ENCODE assay signal across 18 cellular contexts in genomic region chr10:114663631-114664030, GRCh38. TPM values are rescaled to one million over a fixed set of nuclear protein-coding genes. Genes with fewer than 3 reads are reported as not detected.
DNase-seq lines count a peak whose midpoint lies in the region; ATAC-seq and TF ChIP-seq lines count a peak whose summit lies in the region.
"Had no signal": no experiment of that assay in that cellular context is flagged by ENCODE, and none has a peak within 500 bp of the region (broad histone marks: within the 10 kb centered on the region; RNA-seq: fewer than 3 reads in every experiment).

No MANE protein-coding gene starts in this region.

- H3K4me1 Mint-ChIP-seq in glutamatergic neuron (ENCODE audit: low read depth, unreplicated experiment), result peaks cover 12% of the 10 kb centered on the region
- H3K4me1 Mint-ChIP-seq: CD14-positive monocyte had no signal

- no peaks in the 10 kb centered on the region for H3K9me3 ChIP-seq in upper lobe of right lung
- H3K9me3 ChIP-seq: SJSA1 had no signal

- peaks cover 9% of the 10 kb centered on the region for H3K27me3 Mint-ChIP-seq in glutamatergic neuron (ENCODE audit: unreplicated experiment)

- no peaks in the 10 kb centered on the region for H3K27me3 ChIP-seq in upper lobe of right lung
- H3K27me3 ChIP-seq: SJSA1, tibial artery had no signal

- no peak overlapping the region for H3K4me3 ChIP-seq in upper lobe of right lung
- H3K4me3 ChIP-seq: SJSA1, tibial artery had no signal

- H3K4me1 ChIP-seq in upper lobe of right lung, result no peaks in the 10 kb centered on the region
- H3K4me1 ChIP-seq: tibial artery had no signal

- DNase-seq in NCI-H146 (lab: John Stamatoyannopoulos, UW) (peak; percentile 32), NCI-H146 treated with DMSO at 0.1 percent for 48 hours (lab: John Stamatoyannopoulos, UW; ENCODE audit: unreplicated experiment) (no peak), glutamatergic neuron (peak; percentile 41), left lobe of liver (ENCODE audit: low spot score) (peak; percentile 55), upper lobe of right lung (no peak), COLO829 (ENCODE audit: low spot score) (no peak), NCI-H748 (lab: John Stamatoyannopoulos, UW; ENCODE audit: unreplicated experiment) (no peak)
- no peak for DNase-seq in activated CD4-positive, alpha-beta T cell treated with anti-CD3 and anti-CD28 coated beads, Interleukin-2, amount 50 U/mL, for 4 hours
- DNase-seq: activated CD4-positive, alpha-beta T cell treated with anti-CD3 and anti-CD28 coated beads for 1 hour; activated effector memory CD4-positive, alpha-beta T cell treated with anti-CD3 and anti-CD28 coated beads, Interleukin-2, amount 50 U/mL, for 16 hours; cerebellar nuclear complex; Kasumi-1; NCI-H1436 treated with DMSO at 0.1 percent for 48 hours; NCI-H446; tibial artery had no signal

- no peak overlapping the region for H3K27ac Mint-ChIP-seq in glutamatergic neuron (ENCODE audit: unreplicated experiment)
- H3K27ac Mint-ChIP-seq: CD14-positive monocyte, progenitor cell of endocrine pancreas had no signal

- H3K4me3 Mint-ChIP-seq in glutamatergic neuron (ENCODE audit: unreplicated experiment), result peak overlapping the region; percentile 12
- H3K4me3 Mint-ChIP-seq: CD14-positive monocyte had no signal

- peaks cover 4% of the 10 kb centered on the region for H3K36me3 Mint-ChIP-seq in glutamatergic neuron (ENCODE audit: unreplicated experiment)
- H3K36me3 Mint-ChIP-seq: CD14-positive monocyte had no signal

- ATAC-seq in left lobe of liver (peak; percentile 88), upper lobe of right lung (peak; percentile 41)

- no peaks in the 10 kb centered on the region for H3K36me3 ChIP-seq in upper lobe of right lung
- H3K36me3 ChIP-seq: SJSA1, tibial artery had no signal

- no peak overlapping the region for H3K27ac ChIP-seq in upper lobe of right lung
- H3K27ac ChIP-seq: SJSA1, tibial artery had no signal

- intact Hi-C loops in upper lobe of right lung (cut with DNase I), result no loop called here

- peaks cover 6% of the 10 kb centered on the region for H3K9me3 Mint-ChIP-seq in glutamatergic neuron (ENCODE audit: unreplicated experiment)

- TF ChIP-seq CTCF in glutamatergic neuron (IDR thresholded peaks at IDR 0.05; ENCODE audit: partially characterized antibody, unreplicated experiment) (no peak), upper lobe of right lung (IDR thresholded peaks at IDR 0.05) (no peak)

RNA-seq across cellular contexts. Expression of gene ABLIM1, which starts 5.6 kb away (rescaled TPM):
- 25.7 TPM for total RNA-seq in glutamatergic neuron (ENCODE audit: unreplicated experiment)
- 47.0 TPM for total RNA-seq in left lobe of liver
- total RNA-seq in upper lobe of right lung, result 144 TPM

Comparison
In these comparisons a context has a peak if more than half of its experiments do, and no peak if none do; other contexts are left out.
1. DNase-seq: peak in NCI-H146 (single experiment), glutamatergic neuron (single experiment) and left lobe of liver (single experiment); none in NCI-H146 treated with DMSO at 0.1 percent for 48 hours (single experiment), upper lobe of right lung (single experiment), COLO829 (single experiment), activated CD4-positive, alpha-beta T cell treated with anti-CD3 and anti-CD28 coated beads, Interleukin-2, amount 50 U/mL, for 4 hours (0 of 2) and NCI-H748 (single experiment).